In the genomic region with DNA sequence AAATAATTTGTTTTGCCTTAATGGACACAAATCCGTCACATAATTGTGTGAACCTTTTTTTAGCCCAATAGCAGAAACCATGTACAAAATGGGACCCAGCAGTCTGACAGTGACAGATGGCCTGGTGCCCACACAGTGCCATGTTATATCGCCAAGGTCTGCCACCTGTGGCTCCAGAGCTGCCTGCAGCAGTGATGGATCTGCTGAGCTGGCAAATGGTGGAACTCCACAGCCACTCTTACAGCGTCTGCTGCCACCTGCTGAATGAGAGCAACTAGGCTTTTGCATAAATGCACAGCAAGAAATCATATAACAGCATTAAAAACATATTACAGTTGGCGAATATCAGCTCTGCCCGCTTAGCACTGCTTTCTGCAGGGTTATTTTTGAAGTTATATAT, we compare ENCODE assay signal across 8 cellular contexts. TPM values are rescaled to one million over a fixed set of nuclear protein-coding genes. Genes with fewer than 3 reads are reported as not detected.
DNase-seq lines count a peak whose midpoint lies in the region; ATAC-seq and TF ChIP-seq lines count a peak whose summit lies in the region.

No MANE protein-coding gene starts in this region.

- POLR2A ChIA-PET in OCI-LY7 (lab: Charles Lee), result interaction anchor here (0.7 to 0.9 kb wide), 4 partner anchors 33 to 173 kb away, joined by 3 to 4 read pairs (median 3); no protein-coding TSS in a partner anchor

- H4K20me1 ChIP-seq in OCI-LY7 (ENCODE audit: insufficient read depth, low read length), result 0 out of 2 replicates have a peak, but pooled peaks cover 5% of the 10 kb centered on the region

- H3K27ac ChIP-seq in OCI-LY7 (ENCODE audit: low read depth, low read length, poor library complexity, severe bottlenecking) (no peak overlapping the region), dorsolateral prefrontal cortex (no peak overlapping the region), ovary (no peak overlapping the region)

- H3K4me3 ChIP-seq in BE2C (ENCODE audit: low read depth, low read length) (no peak overlapping the region), OCI-LY7 (ENCODE audit: low read depth, low read length, poor library complexity, severe bottlenecking) (no peak overlapping the region), dorsolateral prefrontal cortex (no peak overlapping the region), ovary (no peak overlapping the region)

- CTCF ChIA-PET in OCI-LY7 (lab: Charles Lee; ENCODE audit: unreplicated experiment), result no interaction called here

- no TSS peak for BruUV-seq in OCI-LY7 (replicated peaks; lab: Mats Ljungman, UMichigan)

- no peak overlapping the region for H2AFZ ChIP-seq in OCI-LY7 (ENCODE audit: low read length)

- H3K4me1 ChIP-seq in BE2C, result peaks cover 12% of the 10 kb centered on the region
- H3K4me1 ChIP-seq in OCI-LY7 (ENCODE audit: insufficient read depth, low read length, poor library complexity, severe bottlenecking), result no peaks in the 10 kb centered on the region
- H3K4me1 ChIP-seq in ovary (ENCODE audit: insufficient read depth), result peaks cover 5% of the 10 kb centered on the region

- no peaks in the 10 kb centered on the region for H3K27me3 ChIP-seq in BE2C
- no peaks in the 10 kb centered on the region for H3K27me3 ChIP-seq in dorsolateral prefrontal cortex
- no peaks in the 10 kb centered on the region for H3K27me3 ChIP-seq in ovary

- H3K9me3 ChIP-seq in BE2C, result no peaks in the 10 kb centered on the region
- no peaks in the 10 kb centered on the region for H3K9me3 ChIP-seq in OCI-LY7 (ENCODE audit: low read length)
- H3K9me3 ChIP-seq in ovary, result no peaks in the 10 kb centered on the region

- DNase-seq in BE2C (peak; percentile 67), HCEC 1CT (peak; percentile 23), OCI-LY7 (ENCODE audit: low spot score) (peak; percentile 57), dorsolateral prefrontal cortex (peak in 7 of 10 donors; percentile 26 to 74 (median 67)), ovary (peak in 4 of 5 donors; percentile 22 to 48 (median 44)), GM19238 (ENCODE audit: insufficient read length, low spot score) (no peak), GM13976 (ENCODE audit: low spot score) (no peak)

- in situ Hi-C loops in GM13976 (cut with MboI; ENCODE audit: low sequenced_read_pairs, unreplicated experiment), result no loop called here

- TF ChIP-seq POLR2A in ovary (IDR thresholded peaks at IDR 0.05), result no peak

- H3K79me2 ChIP-seq in OCI-LY7 (ENCODE audit: insufficient read depth, low read depth, low read length), result peaks cover 10% of the 10 kb centered on the region; the same call in 1 of the 2 replicates

- intact Hi-C loops in OCI-LY7 (cut with micrococcal nuclease; ENCODE audit: unreplicated experiment), result no loop called here
- intact Hi-C loops in dorsolateral prefrontal cortex (cut with DNase I), result no loop called here
- intact Hi-C loops in ovary (cut with DNase I), result no loop called here

- H3K4me2 ChIP-seq in OCI-LY7 (ENCODE audit: low read length), result no peak overlapping the region

- 79 to 83% (median 81%) methylated on average over 5 of the region's 5 CpGs for WGBS in ovary, 3 donors

- no peaks in the 10 kb centered on the region for H3K9me2 ChIP-seq in OCI-LY7 (ENCODE audit: insufficient read depth, low read length)

- H3K36me3 ChIP-seq in BE2C (no peaks in the 10 kb centered on the region), OCI-LY7 (ENCODE audit: insufficient read depth, low read length) (peaks cover 5% of the 10 kb centered on the region; the same call in 1 of the 2 replicates), ovary (no peaks in the 10 kb centered on the region)

- TF ChIP-seq CTCF in BE2C (IDR thresholded peaks at IDR 0.05; ENCODE audit: low read depth, low read length) (peak; percentile 68), OCI-LY7 (conservative IDR thresholded peaks at IDR 0.05; ENCODE audit: low read length) (peak; percentile 73), dorsolateral prefrontal cortex (IDR thresholded peaks at IDR 0.05 in 54 of 56, conservative IDR thresholded peaks at IDR 0.05 in 2 of 56; ENCODE audit: low read depth in 1 of 56, partially characterized antibody in 56 of 56) (peak in 47 of 56 donors; percentile 15 to 66 (median 43)), ovary (IDR thresholded peaks at IDR 0.05) (no peak), GM13976 (IDR thresholded peaks at IDR 0.05; ENCODE audit: borderline replicate concordance, control extremely low read depth, extremely low read depth, insufficient read depth, missing control alignments) (no peak)

- ATAC-seq in HG03354 (IDR thresholded peaks at IDR 0.05; ENCODE audit: poor library complexity, severe bottlenecking, unreplicated experiment), result no peak

- TF ChIP-seq EP300 in ovary (IDR thresholded peaks at IDR 0.05), result no peak

RNA-seq across cellular contexts. Expression of a gene that starts 59.4 kb away (rescaled TPM):
- 109 TPM for polyA plus RNA-seq in BE2C (2012; ENCODE audit: insufficient read depth, insufficient read length, low read depth)
- 119 and 120 TPM in 2 replicates for total RNA-seq in OCI-LY7 (2014; rRNA removed; shearing (Covaris generic))
- 148 and 183 TPM in 2 replicates for total RNA-seq in OCI-LY7 (2022)
- 100 to 1,000 TPM in 69 of 120 experiments, 10 to 100 TPM in 51; 60.0 to 155 (median 102) TPM for total RNA-seq in dorsolateral prefrontal cortex
- 10 to 100 TPM; 26.1 to 53.9 (median 42.7) TPM for total RNA-seq in ovary
- polyA plus RNA-seq in ovary, result 10 to 100 TPM; 24.1 to 43.2 TPM

Comparison
In these comparisons a context has a peak if more than half of its experiments do, and no peak if none do; other contexts are left out.
1. DNase-seq: peak in BE2C (single experiment), HCEC 1CT (single experiment), OCI-LY7 (single experiment), dorsolateral prefrontal cortex (7 of 10) and ovary (4 of 5); none in GM19238 (single experiment) and GM13976 (single experiment).
2. CTCF ChIP-seq: peak in BE2C (single experiment), OCI-LY7 (single experiment) and dorsolateral prefrontal cortex (47 of 56); none in ovary (0 of 3) and GM13976 (single experiment).